ENCODE assay signal across 1 cellular context in genomic region chr1:8047686-8048522, GRCh38.
A peak's percentile ranks its signal among the peaks of the same experiment; 100 is the strongest.
TF ChIP-seq lines count a peak whose summit lies in the region.

No MANE protein-coding gene starts in this region.

TF ChIP-seq in HEK293, 187 proteins besides CTCF, POLR2A, EP300 and RAD21 (continued from another document):
- TF ChIP-seq SP7 (tag by site-specific recombination; IDR thresholded peaks at IDR 0.05) (peak; percentile 16; the same call in 1 of the 2 replicates), OSR2 (tag by site-specific recombination; IDR thresholded peaks at IDR 0.05) (peak; percentile 71), ZBTB20 (tag by site-specific recombination; IDR thresholded peaks at IDR 0.05) (no peak), MZF1 (tag by site-specific recombination; IDR thresholded peaks at IDR 0.05; ENCODE audit: borderline replicate concordance) (peak; percentile 54; the same call in 1 of the 2 replicates), ZNF658 (tag by site-specific recombination; IDR thresholded peaks at IDR 0.05) (no peak), FEZF1 (tag by site-specific recombination; IDR thresholded peaks at IDR 0.05) (0 out of 2 replicates have a peak, but pooled peaks have one; percentile 16), ZNF600 (tag by site-specific recombination; IDR thresholded peaks at IDR 0.05) (0 out of 2 replicates have a peak, but pooled peaks have one; percentile 61)
